7 cellular contexts compared by ENCODE assay signal in genomic region chr7:142748410-142748809, GRCh38. TPM values are rescaled to one million over a fixed set of nuclear protein-coding genes. Genes with fewer than 3 reads are reported as not detected.
"Had no signal": no experiment of that assay in that cellular context is flagged by ENCODE, and none has a peak within 500 bp of the region (broad histone marks: within the 10 kb centered on the region; RNA-seq: fewer than 3 reads in every experiment).

No MANE protein-coding gene starts in this region.

RNA-seq across cellular contexts. Expression of gene PRSS1, which starts 0.9 kb away (rescaled TPM):
- total RNA-seq: LHCN-M2, MCF 10A, NCI-H460, PC-3, Right ventricle myocardium superior, RPMI7951, SJSA1 had no signal

RNA-seq across cellular contexts. Expression of gene PRSS2, which starts 22.4 kb away (rescaled TPM):
- total RNA-seq: LHCN-M2, MCF 10A, NCI-H460, Right ventricle myocardium superior, RPMI7951, SJSA1 had no signal
